In genomic region chr14:70416322-70416716, GRCh38 we compare ENCODE assay signal across 8 cellular contexts. TPM values are rescaled to one million over a fixed set of nuclear protein-coding genes. Genes with fewer than 3 reads are reported as not detected.
DNase-seq lines count a peak whose midpoint lies in the region; ATAC-seq lines count a peak whose summit lies in the region.

No MANE protein-coding gene starts in this region.

- no peaks in the 10 kb centered on the region for H3K27me3 ChIP-seq in mononuclear cell (ENCODE audit: insufficient read depth, low read length)

- H3K36me3 Mint-ChIP-seq in dendritic cell treated with granulocyte-macrophage colony-stimulating factor and Interleukin-4, amounts not matched to agents 40 ng/mL and 50 ng/mL, for 4 days (ENCODE audit: low read depth): peaks cover 10% of the 10 kb centered on the region

- ATAC-seq in GM21737 (IDR thresholded peaks at IDR 0.05; ENCODE audit: unreplicated experiment) (no peak), GM19023 (IDR thresholded peaks at IDR 0.05; ENCODE audit: unreplicated experiment) (no peak)

- H3K9me3 ChIP-seq in mononuclear cell (ENCODE audit: low read depth, low read length): no peaks in the 10 kb centered on the region

- no peaks in the 10 kb centered on the region for H3K27me3 Mint-ChIP-seq in dendritic cell treated with granulocyte-macrophage colony-stimulating factor and Interleukin-4, amounts not matched to agents 40 ng/mL and 50 ng/mL, for 4 days

- peaks cover 8% of the 10 kb centered on the region for H3K4me1 ChIP-seq in mononuclear cell (ENCODE audit: insufficient read depth, low read length)

- peaks cover 27% of the 10 kb centered on the region for H3K4me1 Mint-ChIP-seq in dendritic cell treated with granulocyte-macrophage colony-stimulating factor and Interleukin-4, amounts not matched to agents 40 ng/mL and 50 ng/mL, for 4 days (ENCODE audit: low read depth)

- H3K9me3 Mint-ChIP-seq in dendritic cell treated with granulocyte-macrophage colony-stimulating factor and Interleukin-4, amounts not matched to agents 40 ng/mL and 50 ng/mL, for 4 days: no peaks in the 10 kb centered on the region

- intact Hi-C loops in dendritic cell treated with granulocyte-macrophage colony-stimulating factor and Interleukin-4, amounts not matched to agents 40 ng/mL and 50 ng/mL, for 4 days (cut with micrococcal nuclease): no loop called here

- peak; percentile 3 for DNase-seq in NCI-H2029 treated with DMSO at 0.1 percent for 48 hours (lab: John Stamatoyannopoulos, UW)
- no peak for DNase-seq in NCI-H2029 (lab: John Stamatoyannopoulos, UW)
- DNase-seq in NCI-H2227 treated with DMSO at 0.1 percent for 48 hours (lab: John Stamatoyannopoulos, UW): peak; percentile 18
- DNase-seq in HK-2 (ENCODE audit: unreplicated experiment): no peak

- H3K27ac Mint-ChIP-seq in dendritic cell treated with granulocyte-macrophage colony-stimulating factor and Interleukin-4, amounts not matched to agents 40 ng/mL and 50 ng/mL, for 4 days: peak overlapping the region; percentile 92

- peak overlapping the region; percentile 93 for H3K4me3 Mint-ChIP-seq in dendritic cell treated with granulocyte-macrophage colony-stimulating factor and Interleukin-4, amounts not matched to agents 40 ng/mL and 50 ng/mL, for 4 days

- H3K4me3 ChIP-seq in mononuclear cell (ENCODE audit: low read length): peak overlapping the region; percentile 78

RNA-seq across cellular contexts. Expression of gene SYNJ2BP, which starts 0.6 kb away (rescaled TPM):
- total RNA-seq in mononuclear cell: 7.3 TPM

RNA-seq across cellular contexts. Expression of gene ADAM21, which starts 35.7 kb away (rescaled TPM):
- total RNA-seq in mononuclear cell: not detected

RNA-seq across cellular contexts. Expression of gene COX16, which starts 56.8 kb away (rescaled TPM):
- 15.5 TPM for total RNA-seq in mononuclear cell

Comparison
In these comparisons a context has a peak if more than half of its experiments do, and no peak if none do; other contexts are left out.
1. DNase-seq: peak in NCI-H2029 treated with DMSO at 0.1 percent for 48 hours (single experiment) and NCI-H2227 treated with DMSO at 0.1 percent for 48 hours (single experiment); none in NCI-H2029 (single experiment) and HK-2 (single experiment).